In the genomic region with DNA sequence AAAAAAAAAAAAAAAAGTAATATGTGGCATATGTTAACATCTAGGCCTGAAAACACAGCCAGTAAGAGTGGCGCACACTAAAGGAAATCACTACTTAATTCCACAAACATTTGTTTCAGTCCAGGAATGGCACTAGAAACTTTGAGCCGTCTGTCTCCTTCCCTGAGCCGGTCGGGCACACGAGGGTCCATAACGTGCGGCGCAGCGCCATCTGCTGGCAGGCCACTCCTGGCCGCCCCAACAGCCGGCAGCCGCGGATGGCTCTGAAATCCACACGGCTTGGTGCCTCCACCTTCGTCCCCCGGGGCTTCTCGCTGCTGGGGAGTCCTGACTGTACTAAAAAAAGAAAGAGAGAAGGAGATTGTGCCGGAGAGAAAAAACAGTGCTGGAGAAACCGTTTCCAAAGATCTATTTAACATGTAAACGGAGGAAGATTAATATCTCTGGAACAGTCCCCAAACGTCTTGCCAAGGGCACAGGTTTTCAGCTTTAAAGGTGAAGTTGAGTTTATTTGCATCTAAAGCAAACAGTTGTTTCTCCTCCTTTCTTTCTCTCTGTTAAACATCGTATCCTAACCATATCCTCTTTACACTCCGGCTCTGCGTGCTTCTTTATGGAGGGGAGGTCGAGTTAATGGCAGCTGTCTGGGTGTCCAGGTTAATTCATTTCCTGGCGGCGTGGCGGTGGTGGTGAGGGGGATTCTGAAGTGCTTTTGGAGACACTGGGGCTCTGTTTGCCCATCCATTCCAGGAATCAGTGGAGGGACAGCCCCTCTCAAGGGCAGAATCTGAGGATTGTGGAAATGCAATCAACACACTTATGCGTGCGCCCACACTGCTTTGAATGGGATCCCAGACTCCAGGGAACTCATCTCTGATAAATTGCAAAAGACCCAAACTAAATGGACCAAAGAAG, we compare ENCODE assay signal across 8 cellular contexts.
A peak's percentile ranks its signal among the peaks of the same experiment; 100 is the strongest.
DNase-seq lines count a peak whose midpoint lies in the region; ATAC-seq, FAIRE-seq and TF ChIP-seq lines count a peak whose summit lies in the region.

No MANE protein-coding gene starts in this region.

- peak overlapping the region; percentile 50 for H2AFZ ChIP-seq in fibroblast of lung (ENCODE audit: low read length)
- H2AFZ ChIP-seq in neural progenitor cell (replicated peaks) = no peak overlapping the region

- intact Hi-C loops in activated CD8-positive, alpha-beta T cell treated with anti-CD3 and anti-CD28 coated beads for 36 hours (cut with micrococcal nuclease) = no loop called here

- no peaks in the 10 kb centered on the region for H3K9me3 Mint-ChIP-seq in activated CD8-positive, alpha-beta T cell treated with anti-CD3 and anti-CD28 coated beads for 36 hours
- no peaks in the 10 kb centered on the region for H3K9me3 Mint-ChIP-seq in neural progenitor cell

- H3K27ac ChIP-seq in fibroblast of lung (ENCODE audit: insufficient read depth, low read length) = no peak overlapping the region
- no peak overlapping the region for H3K27ac ChIP-seq in neural progenitor cell

- no peak overlapping the region for H3K4me3 Mint-ChIP-seq in activated CD8-positive, alpha-beta T cell treated with anti-CD3 and anti-CD28 coated beads for 36 hours
- peak overlapping the region; percentile 16 for H3K4me3 Mint-ChIP-seq in neural progenitor cell

- CTCF ChIA-PET in activated CD8-positive, alpha-beta T cell treated with anti-CD3 and anti-CD28 coated beads for 36 hours (lab: Charles Lee) = no interaction called here

- H3K27ac Mint-ChIP-seq in activated CD8-positive, alpha-beta T cell treated with anti-CD3 and anti-CD28 coated beads for 36 hours = no peak overlapping the region
- H3K27ac Mint-ChIP-seq in neural progenitor cell = no peak overlapping the region

- no peaks in the 10 kb centered on the region for H3K4me1 ChIP-seq in fibroblast of lung (ENCODE audit: control insufficient read depth, extremely low read depth, insufficient read depth, low read length)
- peaks cover 83% of the 10 kb centered on the region for H3K4me1 ChIP-seq in neural progenitor cell

- H4K20me1 ChIP-seq in fibroblast of lung (ENCODE audit: control insufficient read depth, extremely low read depth, insufficient read depth, low read length) (no peaks in the 10 kb centered on the region), neural progenitor cell (ENCODE audit: low read depth) (no peaks in the 10 kb centered on the region)

- peak; percentile 80 for DNase-seq in COR-L47 (lab: John Stamatoyannopoulos, UW)
- peak; percentile 55 for DNase-seq in GM19239 (ENCODE audit: insufficient read length, low spot score)
- peak; percentile 78 for DNase-seq in NCI-H345 (lab: John Stamatoyannopoulos, UW)
- peak; percentile 69 for DNase-seq in activated CD8-positive, alpha-beta T cell treated with anti-CD3 and anti-CD28 coated beads for 36 hours
- DNase-seq in fibroblast of lung (ENCODE audit: low read depth in 2 of 2) = peak; percentile 69 to 72
- DNase-seq in neural progenitor cell (ENCODE audit: low spot score) = peak; percentile 93
- DNase-seq in ureter (ENCODE audit: low spot score) = peak; percentile 76

- no peaks in the 10 kb centered on the region for H3K36me3 Mint-ChIP-seq in activated CD8-positive, alpha-beta T cell treated with anti-CD3 and anti-CD28 coated beads for 36 hours (ENCODE audit: low read depth)
- no peaks in the 10 kb centered on the region for H3K36me3 Mint-ChIP-seq in neural progenitor cell

- H3K9me3 ChIP-seq in fibroblast of lung (ENCODE audit: control insufficient read depth, insufficient read depth, low read depth, low read length) (no peaks in the 10 kb centered on the region), neural progenitor cell (ENCODE audit: low read depth) (no peaks in the 10 kb centered on the region)

- ATAC-seq in HG03280 (IDR thresholded peaks at IDR 0.05; ENCODE audit: unreplicated experiment) = peak; percentile 89
- ATAC-seq in activated CD8-positive, alpha-beta T cell treated with anti-CD3 and anti-CD28 coated beads for 36 hours = no peak

- H3K4me1 Mint-ChIP-seq in activated CD8-positive, alpha-beta T cell treated with anti-CD3 and anti-CD28 coated beads for 36 hours (ENCODE audit: low read depth) = no peaks in the 10 kb centered on the region
- H3K4me1 Mint-ChIP-seq in neural progenitor cell = peaks cover 52% of the 10 kb centered on the region

- H3K79me2 ChIP-seq in fibroblast of lung (ENCODE audit: control insufficient read depth, insufficient read depth, low read length) = no peaks in the 10 kb centered on the region
- H3K79me2 ChIP-seq in neural progenitor cell (ENCODE audit: low read depth) = no peaks in the 10 kb centered on the region

- H3K4me2 ChIP-seq in fibroblast of lung (ENCODE audit: extremely low read depth, insufficient read depth, low read length) = peak overlapping the region; percentile 55
- H3K4me2 ChIP-seq in neural progenitor cell = peak overlapping the region; percentile 70

- H3K9ac ChIP-seq in fibroblast of lung (ENCODE audit: insufficient read depth, low read length) (no peak overlapping the region), neural progenitor cell (no peak overlapping the region)

- H3K4me3 ChIP-seq in fibroblast of lung (replicated peaks in 1 of 4; ENCODE audit: control extremely low read depth in 1 of 4, insufficient read depth in 1 of 4, low read depth in 3 of 4, low read length in 4 of 4) (no peak overlapping the region), neural progenitor cell (peak overlapping the region; percentile 32)

- peak; percentile 72 for FAIRE-seq in GM19239 (lab: Jason Lieb, UNC)

- H3K27me3 Mint-ChIP-seq in activated CD8-positive, alpha-beta T cell treated with anti-CD3 and anti-CD28 coated beads for 36 hours = peaks cover 8% of the 10 kb centered on the region
- H3K27me3 Mint-ChIP-seq in neural progenitor cell (ENCODE audit: insufficient read depth, low read depth) = peaks cover 4% of the 10 kb centered on the region

- H3F3A ChIP-seq in neural progenitor cell (ENCODE audit: low read depth) = peaks cover 24% of the 10 kb centered on the region

- H3K27me3 ChIP-seq in fibroblast of lung (ENCODE audit: control insufficient read depth, insufficient read depth, low read length) (peaks cover 3% of the 10 kb centered on the region), neural progenitor cell (no peaks in the 10 kb centered on the region)

- POLR2A ChIA-PET in activated CD8-positive, alpha-beta T cell treated with anti-CD3 and anti-CD28 coated beads for 36 hours (lab: Charles Lee) = no interaction called here

- TF ChIP-seq CTCF in activated CD8-positive, alpha-beta T cell treated with anti-CD3 and anti-CD28 coated beads for 36 hours (IDR thresholded peaks at IDR 0.05) = peak; percentile 82
- TF ChIP-seq CTCF in fibroblast of lung (conservative IDR thresholded peaks at IDR 0.05 in 1 of 2, IDR thresholded peaks at IDR 0.05 in 1 of 2; ENCODE audit: low read depth in 1 of 2, low read length in 2 of 2) = peak; percentile 90 to 95
- peak; percentile 97 for TF ChIP-seq CTCF in neural progenitor cell (IDR thresholded peaks at IDR 0.05)

- H3K36me3 ChIP-seq in fibroblast of lung (ENCODE audit: control insufficient read depth, insufficient read depth, low read length) = no peaks in the 10 kb centered on the region
- no peaks in the 10 kb centered on the region for H3K36me3 ChIP-seq in neural progenitor cell
